In genomic region chr2:1421731-1422130, GRCh38 we compare ENCODE assay signal across 19 cellular contexts. TPM values are rescaled to one million over a fixed set of nuclear protein-coding genes. Genes with fewer than 3 reads are reported as not detected.
"Had no signal": no experiment of that assay in that cellular context is flagged by ENCODE, and none has a peak within 500 bp of the region (broad histone marks: within the 10 kb centered on the region; RNA-seq: fewer than 3 reads in every experiment).

No MANE protein-coding gene starts in this region.

- ATAC-seq: activated CD4-positive, alpha-beta T cell treated with anti-CD3 and anti-CD28 coated beads for 36 hours; gastrocnemius medialis had no signal

- DNase-seq: activated B cell treated with CpG ODN at 0.5 μM for 24 hours; activated CD4-positive, alpha-beta T cell treated with anti-CD3 and anti-CD28 coated beads for 36 hours; activated CD4-positive, alpha-beta T cell treated with anti-CD3 and anti-CD28 coated beads, Interleukin-2, amount 50 U/mL, for 4 hours; activated effector memory CD4-positive, alpha-beta T cell treated with Interleukin-2 at 50 U/mL for 16 hours; activated naive CD4-positive, alpha-beta T cell treated with Interleukin-2 at 50 U/mL for 16 hours; cerebellar nuclear complex; dorsolateral prefrontal cortex; effector memory CD4-positive, alpha-beta T cell; erythroblast; gastrocnemius medialis; glutamatergic neuron; left ventricle myocardium inferior; mesendoderm; right lobe of liver; stimulated activated CD4-positive, alpha-beta T cell treated with anti-CD3 and anti-CD28 coated beads, Interleukin-2, amount 100 ng/mL, for 48 hours had no signal

RNA-seq across cellular contexts. Expression of gene TPO, which starts 8.5 kb away (rescaled TPM):
- total RNA-seq: activated B cell treated with CpG ODN at 0.5 μM for 24 hours; activated CD4-positive, alpha-beta T cell treated with anti-CD3 and anti-CD28 coated beads for 36 hours; osteocyte; progenitor cell of endocrine pancreas; renal cortical epithelial cell; right lobe of liver; skeletal muscle tissue had no signal
